ENCODE assay signal across 1 cellular context in genomic region chr20:59933296-59933848, GRCh38.
TF ChIP-seq lines count a peak whose summit lies in the region.

Gene SYCP2, minus strand, starts transcription at chr20:59933637. Its CDS starts 11,224 bp downstream, at chr20:59922413.

TF ChIP-seq in GM23338, 12 proteins besides CTCF, POLR2A, EP300 and RAD21:
- TF ChIP-seq ZNF462 (CRISPR knock-in tag; IDR thresholded peaks at IDR 0.05) (no peak), ZNF114 (CRISPR knock-in tag; IDR thresholded peaks at IDR 0.05) (no peak), REST (IDR thresholded peaks at IDR 0.05; ENCODE audit: unreplicated experiment) (no peak), ETS1 (IDR thresholded peaks at IDR 0.05) (no peak)
TF ChIP-seq in GM23338: peak in this region for 0.
